22 cellular contexts compared by ENCODE assay signal in the genomic region with DNA sequence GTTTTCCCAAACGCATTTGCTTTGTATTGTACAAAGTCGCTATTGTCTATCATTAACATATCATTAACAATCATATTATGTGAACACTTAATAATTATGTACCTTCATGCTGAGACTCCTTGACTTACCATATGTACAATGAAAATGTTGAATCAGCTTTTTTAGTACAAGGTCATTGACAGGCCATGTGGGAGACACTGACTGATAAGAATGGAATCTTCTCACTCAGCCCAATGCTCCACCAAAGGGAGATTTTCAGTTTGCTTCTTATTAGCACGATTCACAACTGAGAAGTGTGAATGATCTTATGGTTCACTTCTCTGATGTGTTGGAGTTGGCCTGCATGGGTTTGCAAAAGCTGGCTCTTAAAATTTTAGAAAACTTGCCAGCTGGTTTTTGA.
"Had no signal": no experiment of that assay in that cellular context is flagged by ENCODE, and none has a peak within 500 bp of the region (broad histone marks: within the 10 kb centered on the region; RNA-seq: fewer than 3 reads in every experiment).

No MANE protein-coding gene starts in this region.

- H3K27me3 Mint-ChIP-seq: stimulated activated naive CD8-positive, alpha-beta T cell treated with anti-CD3 and anti-CD28 coated beads, Interleukin-15, Interleukin-2, amounts not matched to agents 100 ng/mL and 50 ng/mL, for 24 hours had no signal

- H3K36me3 ChIP-seq: esophagus muscularis mucosa, gastroesophageal sphincter, neutrophil, right atrium auricular region, tibial nerve, upper lobe of right lung had no signal

- ATAC-seq: gastroesophageal sphincter; left cardiac atrium; left ventricle myocardium superior; naive thymus-derived CD4-positive, alpha-beta T cell; stimulated activated effector memory CD8-positive, alpha-beta T cell treated with anti-CD3 and anti-CD28 coated beads, Interleukin-12 subunit alpha, Interleukin-12 subunit beta, amount 100 ng/mL, for 72 hours; upper lobe of right lung had no signal

- DNase-seq: central memory CD4-positive, alpha-beta T cell; cortex of kidney; dorsolateral prefrontal cortex; effector CD8-positive, alpha-beta T cell; immature natural killer cell; left cardiac atrium; left ventricle myocardium superior; naive thymus-derived CD4-positive, alpha-beta T cell; posterior cingulate gyrus; stimulated activated CD4-positive, alpha-beta T cell treated with anti-CD3 and anti-CD28 coated beads, Interleukin-4, amount 100 ng/mL, for 1 hour; stimulated activated CD8-positive, alpha-beta memory T cell treated with anti-CD3 and anti-CD28 coated beads, Interleukin-4, amount 100 ng/mL, for 48 hours; testis; upper lobe of right lung had no signal

- H3K4me1 Mint-ChIP-seq: immature natural killer cell; naive thymus-derived CD4-positive, alpha-beta T cell; stimulated activated effector memory CD8-positive, alpha-beta T cell treated with anti-CD3 and anti-CD28 coated beads, Interleukin-12 subunit alpha, Interleukin-12 subunit beta, amount 100 ng/mL, for 72 hours had no signal

- H3K27ac ChIP-seq: dorsolateral prefrontal cortex, esophagus muscularis mucosa, gastroesophageal sphincter, neutrophil, right atrium auricular region, testis, tibial nerve, upper lobe of right lung had no signal

- FAIRE-seq: keratinocyte had no signal

- H3K36me3 Mint-ChIP-seq: immature natural killer cell; naive thymus-derived CD4-positive, alpha-beta T cell; stimulated activated effector memory CD8-positive, alpha-beta T cell treated with anti-CD3 and anti-CD28 coated beads, Interleukin-12 subunit alpha, Interleukin-12 subunit beta, amount 100 ng/mL, for 72 hours had no signal

- H3K4me2 ChIP-seq: smooth muscle cell had no signal

- H3K4me1 ChIP-seq: esophagus muscularis mucosa, gastroesophageal sphincter, right atrium auricular region, testis, tibial nerve, upper lobe of right lung had no signal

- H3K27ac Mint-ChIP-seq: immature natural killer cell; naive thymus-derived CD4-positive, alpha-beta T cell; stimulated activated effector memory CD8-positive, alpha-beta T cell treated with anti-CD3 and anti-CD28 coated beads, Interleukin-12 subunit alpha, Interleukin-12 subunit beta, amount 100 ng/mL, for 72 hours; stimulated activated naive CD8-positive, alpha-beta T cell treated with anti-CD3 and anti-CD28 coated beads, Interleukin-15, Interleukin-2, amounts not matched to agents 100 ng/mL and 50 ng/mL, for 24 hours had no signal

- H3K27me3 ChIP-seq: dorsolateral prefrontal cortex, esophagus muscularis mucosa, gastroesophageal sphincter, neutrophil, right atrium auricular region, testis, tibial nerve, upper lobe of right lung had no signal

- H3K4me3 ChIP-seq: dorsolateral prefrontal cortex, esophagus muscularis mucosa, gastroesophageal sphincter, right atrium auricular region, smooth muscle cell, testis, tibial nerve, upper lobe of right lung had no signal

- H3K9me3 ChIP-seq: esophagus muscularis mucosa, gastroesophageal sphincter, neutrophil, right atrium auricular region, testis, tibial nerve had no signal

- H3K4me3 Mint-ChIP-seq: immature natural killer cell; naive thymus-derived CD4-positive, alpha-beta T cell; stimulated activated effector memory CD8-positive, alpha-beta T cell treated with anti-CD3 and anti-CD28 coated beads, Interleukin-12 subunit alpha, Interleukin-12 subunit beta, amount 100 ng/mL, for 72 hours; stimulated activated naive CD8-positive, alpha-beta T cell treated with anti-CD3 and anti-CD28 coated beads, Interleukin-15, Interleukin-2, amounts not matched to agents 100 ng/mL and 50 ng/mL, for 24 hours had no signal
